8 cellular contexts compared by ENCODE assay signal in genomic region chr2:3377612-3378432, GRCh38. TPM values are rescaled to one million over a fixed set of nuclear protein-coding genes. Genes with fewer than 3 reads are reported as not detected.
A peak's percentile ranks its signal among the peaks of the same experiment; 100 is the strongest.
DNase-seq lines count a peak whose midpoint lies in the region; ATAC-seq and TF ChIP-seq lines count a peak whose summit lies in the region.

TSS of gene EIPR1 (minus strand) at chr2:3377818. CDS start at chr2:3377689, 129 bp downstream.

- H3K9me3 ChIP-seq in left lung = peaks cover 0 to 7% of the 10 kb centered on the region in 2 donors

- peaks cover 36% of the 10 kb centered on the region for H3K36me3 Mint-ChIP-seq in dendritic cell treated with granulocyte-macrophage colony-stimulating factor and Interleukin-4, amounts not matched to agents 40 ng/mL and 50 ng/mL, for 4 days (ENCODE audit: low read depth)

- no peaks in the 10 kb centered on the region for H3K27me3 ChIP-seq in left lung

- H3K4me1 Mint-ChIP-seq in dendritic cell treated with granulocyte-macrophage colony-stimulating factor and Interleukin-4, amounts not matched to agents 40 ng/mL and 50 ng/mL, for 4 days (ENCODE audit: low read depth) = peaks cover 38% of the 10 kb centered on the region

- peak within 1 kb of the TSS; percentile 98 for H3K4me3 Mint-ChIP-seq in dendritic cell treated with granulocyte-macrophage colony-stimulating factor and Interleukin-4, amounts not matched to agents 40 ng/mL and 50 ng/mL, for 4 days

- no peaks in the 10 kb centered on the region for H3K27me3 Mint-ChIP-seq in dendritic cell treated with granulocyte-macrophage colony-stimulating factor and Interleukin-4, amounts not matched to agents 40 ng/mL and 50 ng/mL, for 4 days

- intact Hi-C loops in dendritic cell treated with granulocyte-macrophage colony-stimulating factor and Interleukin-4, amounts not matched to agents 40 ng/mL and 50 ng/mL, for 4 days (cut with micrococcal nuclease) = loop anchor here (1.0 to 5.0 kb wide), 2 partner anchors 180 to 199 kb away; partner anchors contain the start of genes RNASEH1 and RPS7
- intact Hi-C loops in left lung (cut with DNase I) = no loop called here

- H3K27ac Mint-ChIP-seq in dendritic cell treated with granulocyte-macrophage colony-stimulating factor and Interleukin-4, amounts not matched to agents 40 ng/mL and 50 ng/mL, for 4 days = peak within 1 kb of the TSS; percentile 97

- no peaks in the 10 kb centered on the region for H3K9me3 Mint-ChIP-seq in dendritic cell treated with granulocyte-macrophage colony-stimulating factor and Interleukin-4, amounts not matched to agents 40 ng/mL and 50 ng/mL, for 4 days

- peak within 1 kb of the TSS; percentile 80 to 86 for H3K4me3 ChIP-seq in left lung

- peaks cover 22 to 39% of the 10 kb centered on the region in 2 donors for H3K4me1 ChIP-seq in left lung

- peaks cover 0 to 9% of the 10 kb centered on the region in 2 donors for H3K36me3 ChIP-seq in left lung

- TF ChIP-seq CTCF in left lung (IDR thresholded peaks at IDR 0.05) = no peak

- peak; percentile 72 to 99 (median 96) for DNase-seq in C1 segment of cervical spinal cord (lab: John Stamatoyannopoulos, UW)
- peak; percentile 91 for DNase-seq in NCI-H748 treated with DMSO at 0.1 percent for 48 hours (lab: John Stamatoyannopoulos, UW)
- peak; percentile 84 to 95 for DNase-seq in activated CD4-positive, alpha-beta T cell treated with anti-CD3 and anti-CD28 coated beads, Interleukin-2, amount 50 U/mL, for 24 hours (ENCODE audit: low read depth in 1 of 2, low spot score in 1 of 2)
- DNase-seq in left lung = peak; percentile 99
- DNase-seq in stimulated activated CD4-positive, alpha-beta T cell treated with anti-CD3 and anti-CD28 coated beads, Interleukin-2, amount 100 ng/mL, for 48 hours = peak; percentile 89 to 91

- H3K27ac ChIP-seq in left lung = peak within 1 kb of the TSS; percentile 86 to 90

- ATAC-seq in GM19372 (IDR thresholded peaks at IDR 0.05; ENCODE audit: low read depth, unreplicated experiment) = peak; percentile 75
- peak; percentile 69 for ATAC-seq in HG03558 (IDR thresholded peaks at IDR 0.05; ENCODE audit: extremely low read depth, unreplicated experiment)
- ATAC-seq in left lung = peak; percentile 90

RNA-seq across cellular contexts. Expression of gene EIPR1, which starts in this region (rescaled TPM):
- 10 to 100 TPM; 18.2 to 22.3 TPM for total RNA-seq in left lung

Comparison
In these comparisons a context has a peak if more than half of its experiments do, and no peak if none do; other contexts are left out.
1. Peak in every context shown above with its lines: DNase-seq, ATAC-seq, H3K4me3 ChIP-seq and H3K27ac ChIP-seq.